In the genomic region with DNA sequence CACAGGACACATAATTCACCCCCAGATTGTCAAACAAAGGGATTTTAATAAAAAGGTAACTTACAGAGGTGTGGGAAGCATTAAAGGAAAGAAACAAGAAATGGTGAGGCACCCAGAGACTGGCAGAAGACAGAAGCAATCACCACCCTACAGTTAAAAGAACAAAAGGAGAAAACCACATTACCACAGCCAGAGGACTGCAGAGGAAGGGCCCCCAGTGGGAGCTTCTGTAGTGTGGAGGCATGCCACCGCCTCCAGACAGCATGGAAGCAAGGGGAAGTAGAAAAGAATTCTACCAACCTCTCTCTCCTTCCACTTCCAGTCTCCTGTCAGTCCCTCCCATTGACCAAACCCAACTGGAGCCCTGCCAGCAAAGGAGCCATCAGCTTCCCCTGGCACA, we compare ENCODE assay signal across 15 cellular contexts. TPM values are rescaled to one million over a fixed set of nuclear protein-coding genes. Genes with fewer than 3 reads are reported as not detected.
"Had no signal": no experiment of that assay in that cellular context is flagged by ENCODE, and none has a peak within 500 bp of the region (broad histone marks: within the 10 kb centered on the region; RNA-seq: fewer than 3 reads in every experiment).

No MANE protein-coding gene starts in this region.

RNA-seq across cellular contexts. Expression of a gene that starts 4.4 kb away (rescaled TPM):
- total RNA-seq: activated B cell treated with CpG ODN at 0.5 μM for 24 hours; activated CD4-positive, alpha-beta memory T cell treated with anti-CD3 and anti-CD28 coated beads for 36 hours; activated CD4-positive, alpha-beta memory T cell treated with anti-CD3 and anti-CD28 coated beads, Interleukin-2, amount 10 ng/mL, durations not matched to agents 7 days and 5 days; activated CD4-positive, alpha-beta T cell treated with anti-CD3 and anti-CD28 coated beads for 36 hours; activated CD4-positive, alpha-beta T cell treated with anti-CD3 and anti-CD28 coated beads, Interleukin-2, amount 10 ng/mL, durations not matched to agents 24 days and 14 days; activated CD4-positive, alpha-beta T cell treated with anti-CD3 and anti-CD28 coated beads, Interleukin-2, amount 10 ng/mL, durations not matched to agents 7 days and 5 days; activated CD8-positive, alpha-beta memory T cell treated with anti-CD3 and anti-CD28 coated beads for 36 hours; activated CD8-positive, alpha-beta memory T cell treated with anti-CD3 and anti-CD28 coated beads, Interleukin-2, amount 10 ng/mL, durations not matched to agents 7 days and 5 days; activated CD8-positive, alpha-beta T cell treated with anti-CD3 and anti-CD28 coated beads for 36 hours; activated CD8-positive, alpha-beta T cell treated with anti-CD3 and anti-CD28 coated beads, Interleukin-2, amount 10 ng/mL, durations not matched to agents 7 days and 5 days; T-cell; T-helper 1 cell treated with Interleukin-12 subunit alpha and Interleukin-12 subunit beta and Interleukin-4 antibody, amounts not matched to agents 30 ng/mL and 1 ng/mL, for 36 hours; T-helper 17 cell; T-helper 2 cell treated with Interferon-gamma antibody and Interleukin-4, amounts not matched to agents 100 ng/mL and 5 ng/mL, for 36 hours; WTC11 had no signal
